25 cellular contexts compared by ENCODE assay signal in the genomic region with DNA sequence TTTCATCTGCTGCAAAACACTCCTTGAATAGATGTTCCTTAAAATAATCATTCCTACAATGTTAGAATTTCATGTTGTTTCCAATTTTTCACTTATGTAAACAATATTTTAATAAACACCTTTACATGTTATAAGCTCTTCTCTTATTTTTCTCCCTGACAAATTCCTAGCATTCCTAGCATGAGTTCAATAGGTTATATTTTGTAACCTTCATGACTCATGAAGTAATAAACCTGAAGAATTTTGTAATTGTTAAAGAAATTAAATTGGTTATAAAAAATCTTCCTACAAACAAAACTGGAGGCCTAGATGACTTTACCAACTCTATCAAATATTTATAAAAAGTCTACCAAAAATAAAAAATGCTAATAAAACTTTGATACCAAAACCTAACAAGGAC.
DNase-seq lines count a peak whose midpoint lies in the region; ATAC-seq, FAIRE-seq and TF ChIP-seq lines count a peak whose summit lies in the region.
"Had no signal": no experiment of that assay in that cellular context is flagged by ENCODE, and none has a peak within 500 bp of the region (broad histone marks: within the 10 kb centered on the region; RNA-seq: fewer than 3 reads in every experiment).

No MANE protein-coding gene starts in this region.

- no peaks in the 10 kb centered on the region for H3K4me1 Mint-ChIP-seq in activated T-cell treated with anti-CD3 and anti-CD28 coated beads, Interleukin-2, amount 50 U/mL, for 4 hours (ENCODE audit: low read depth)
- H3K4me1 Mint-ChIP-seq in activated naive CD4-positive, alpha-beta T cell treated with anti-CD3 and anti-CD28 coated beads, Interleukin-2, amount 10 ng/mL, durations not matched to agents 7 days and 5 days = no peaks in the 10 kb centered on the region
- H3K4me1 Mint-ChIP-seq: natural killer cell; stimulated activated naive B cell treated with anti-CD40 and anti-IgM and Interleukin-4, amounts not matched to agents 10 μg/mL and 1 μg/mL and 100 μg/mL, for 72 hours had no signal

- TF ChIP-seq CTCF in SK-N-SH (IDR thresholded peaks at IDR 0.05) (no peak), Panc1 (IDR thresholded peaks at IDR 0.05) (no peak), epithelial cell of proximal tubule (conservative IDR thresholded peaks at IDR 0.05; ENCODE audit: low read depth, low read length) (no peak), D721Med (IDR thresholded peaks at IDR 0.05; ENCODE audit: insufficient read depth, missing control alignments) (no peak)

- no peak overlapping the region for H3K4me3 Mint-ChIP-seq in activated T-cell treated with anti-CD3 and anti-CD28 coated beads, Interleukin-2, amount 50 U/mL, for 4 hours
- H3K4me3 Mint-ChIP-seq in activated naive CD4-positive, alpha-beta T cell treated with anti-CD3 and anti-CD28 coated beads, Interleukin-2, amount 10 ng/mL, durations not matched to agents 7 days and 5 days = no peak overlapping the region
- H3K4me3 Mint-ChIP-seq: CD4-positive, CD25-positive, alpha-beta regulatory T cell; natural killer cell; stimulated activated naive B cell treated with anti-CD40 and anti-IgM and Interleukin-4, amounts not matched to agents 10 μg/mL and 1 μg/mL and 100 μg/mL, for 72 hours had no signal

- no peaks in the 10 kb centered on the region for H4K20me1 ChIP-seq in SK-N-SH (ENCODE audit: insufficient read depth)

- in situ Hi-C loops in Panc1 (cut with HindIII; ENCODE audit: low pct_unique_long_range_greater_than_20kb, low sequenced_read_pairs) = no loop called here

- H3K27me3 ChIP-seq in SK-N-SH (ENCODE audit: insufficient read depth) (no peaks in the 10 kb centered on the region), Panc1 (ENCODE audit: control insufficient read depth, insufficient read depth, low read length) (no peaks in the 10 kb centered on the region)
- H3K27me3 ChIP-seq: ascending aorta, tibial artery had no signal

- no peak overlapping the region for H3K27ac Mint-ChIP-seq in activated naive CD4-positive, alpha-beta T cell treated with anti-CD3 and anti-CD28 coated beads, Interleukin-2, amount 10 ng/mL, durations not matched to agents 7 days and 5 days
- H3K27ac Mint-ChIP-seq: CD4-positive, CD25-positive, alpha-beta regulatory T cell; natural killer cell; progenitor cell of endocrine pancreas; stimulated activated naive B cell treated with anti-CD40 and anti-IgM and Interleukin-4, amounts not matched to agents 10 μg/mL and 1 μg/mL and 100 μg/mL, for 72 hours had no signal

- H3K9me3 Mint-ChIP-seq in activated T-cell treated with anti-CD3 and anti-CD28 coated beads, Interleukin-2, amount 50 U/mL, for 4 hours = no peaks in the 10 kb centered on the region
- H3K9me3 Mint-ChIP-seq in activated naive CD4-positive, alpha-beta T cell treated with anti-CD3 and anti-CD28 coated beads, Interleukin-2, amount 10 ng/mL, durations not matched to agents 7 days and 5 days = no peaks in the 10 kb centered on the region
- H3K9me3 Mint-ChIP-seq: CD4-positive, CD25-positive, alpha-beta regulatory T cell; natural killer cell; stimulated activated naive B cell treated with anti-CD40 and anti-IgM and Interleukin-4, amounts not matched to agents 10 μg/mL and 1 μg/mL and 100 μg/mL, for 72 hours had no signal

- H3F3A ChIP-seq in SK-N-SH (replicated peaks; ENCODE audit: insufficient read depth) = peaks cover 7% of the 10 kb centered on the region

- H3K27ac ChIP-seq in SK-N-SH (ENCODE audit: low read depth in 2 of 2, low read length in 1 of 2) (no peak overlapping the region), Panc1 (ENCODE audit: low read length) (no peak overlapping the region; the same call in 1 of the 2 replicates)
- H3K27ac ChIP-seq: 22Rv1, ascending aorta, tibial artery had no signal

- no peak overlapping the region for H3K9ac ChIP-seq in SK-N-SH

- no peak overlapping the region for H2AFZ ChIP-seq in SK-N-SH (ENCODE audit: low read depth)

- H3K27me3 Mint-ChIP-seq in activated T-cell treated with anti-CD3 and anti-CD28 coated beads, Interleukin-2, amount 50 U/mL, for 4 hours (ENCODE audit: low read depth) = no peaks in the 10 kb centered on the region
- no peaks in the 10 kb centered on the region for H3K27me3 Mint-ChIP-seq in activated naive CD4-positive, alpha-beta T cell treated with anti-CD3 and anti-CD28 coated beads, Interleukin-2, amount 10 ng/mL, durations not matched to agents 7 days and 5 days
- H3K27me3 Mint-ChIP-seq: CD4-positive, CD25-positive, alpha-beta regulatory T cell; progenitor cell of endocrine pancreas; stimulated activated naive B cell treated with anti-CD40 and anti-IgM and Interleukin-4, amounts not matched to agents 10 μg/mL and 1 μg/mL and 100 μg/mL, for 72 hours had no signal

- DNase-seq in SK-N-SH (no peak), Panc1 (ENCODE audit: low read depth, low spot score) (no peak), epithelial cell of proximal tubule (ENCODE audit: low read depth) (peak; percentile 23), D721Med (ENCODE audit: insufficient read length, low spot score) (no peak)
- no peak for DNase-seq in activated T-cell treated with anti-CD3 and anti-CD28 coated beads, Interleukin-2, amount 50 U/mL, for 4 hours
- DNase-seq in activated naive CD4-positive, alpha-beta T cell treated with anti-CD3 and anti-CD28 coated beads, Interleukin-2, amount 10 ng/mL, durations not matched to agents 7 days and 5 days = no peak
- DNase-seq: activated CD4-positive, alpha-beta T cell treated with anti-CD3 and anti-CD28 coated beads for 4 hours; activated CD8-positive, alpha-beta memory T cell treated with anti-CD3 and anti-CD28 coated beads, Interleukin-2, amount 50 U/mL, for 4 hours; activated gamma-delta T cell; CD4-positive, CD25-positive, alpha-beta regulatory T cell; cortex of kidney; DND-41; KG1; mesenchymal stem cell; natural killer cell; NCI-H2171; NCI-H748 treated with DMSO at 0.1 percent for 48 hours; stimulated activated naive B cell treated with anti-CD40 and anti-IgM and Interleukin-4, amounts not matched to agents 10 μg/mL and 1 μg/mL and 100 μg/mL, for 72 hours; tibial artery had no signal

- H3K36me3 ChIP-seq in SK-N-SH (replicated peaks in 1 of 2; ENCODE audit: control insufficient read depth in 1 of 2, insufficient read depth in 2 of 2, low read length in 1 of 2) (peaks cover 59 to 77% of the 10 kb centered on the region in 2 experiments), Panc1 (ENCODE audit: control insufficient read depth, insufficient read depth, low read length) (peaks cover 34% of the 10 kb centered on the region)

- H3K9me3 ChIP-seq in SK-N-SH (no peaks in the 10 kb centered on the region), Panc1 (ENCODE audit: control insufficient read depth, insufficient read depth, low read depth, low read length) (no peaks in the 10 kb centered on the region)
- H3K9me3 ChIP-seq: ascending aorta, tibial artery had no signal

- ATAC-seq in SK-N-SH treated with all-trans-retinoic acid at 6 μM for 48 hours (no peak), Panc1 (peak; percentile 53; the same call in 1 of the 2 replicates), HG03280 (IDR thresholded peaks at IDR 0.05; ENCODE audit: unreplicated experiment) (no peak)
- ATAC-seq in activated T-cell treated with anti-CD3 and anti-CD28 coated beads, Interleukin-2, amount 50 U/mL, for 4 hours = no peak
- ATAC-seq: natural killer cell; stimulated activated naive B cell treated with anti-CD40 and anti-IgM and Interleukin-4, amounts not matched to agents 10 μg/mL and 1 μg/mL and 100 μg/mL, for 72 hours had no signal

- H3K4me2 ChIP-seq in SK-N-SH = no peak overlapping the region

- FAIRE-seq in D721Med (lab: Jason Lieb, UNC) = no peak
- FAIRE-seq: TTC549 had no signal

- H3K36me3 Mint-ChIP-seq in activated T-cell treated with anti-CD3 and anti-CD28 coated beads, Interleukin-2, amount 50 U/mL, for 4 hours (ENCODE audit: insufficient read depth) = peaks cover 33% of the 10 kb centered on the region
- peaks cover 25% of the 10 kb centered on the region for H3K36me3 Mint-ChIP-seq in activated naive CD4-positive, alpha-beta T cell treated with anti-CD3 and anti-CD28 coated beads, Interleukin-2, amount 10 ng/mL, durations not matched to agents 7 days and 5 days

- no peak for TF ChIP-seq RAD21 in SK-N-SH (IDR thresholded peaks at IDR 0.05; ENCODE audit: low read length)

- no TSS peak for BruUV-seq in Panc1 (replicated peaks; lab: Mats Ljungman, UMichigan)

- H3K79me2 ChIP-seq in SK-N-SH (ENCODE audit: insufficient read depth) = no peaks in the 10 kb centered on the region

- no peaks in the 10 kb centered on the region for H3K9me2 ChIP-seq in SK-N-SH

- CTCF ChIA-PET in SK-N-SH (lab: Yijun Ruan, JAX) = no interaction called here
- CTCF ChIA-PET in Panc1 (lab: Charles Lee) = no interaction called here
- CTCF ChIA-PET in activated naive CD4-positive, alpha-beta T cell treated with anti-CD3 and anti-CD28 coated beads, Interleukin-2, amount 10 ng/mL, durations not matched to agents 7 days and 5 days (lab: Charles Lee) = no interaction called here

- POLR2A ChIA-PET in SK-N-SH (lab: Yijun Ruan, JAX) (interaction anchor here (0.7 kb wide), 1 partner anchor 162 kb away, joined by 5 read pairs; no protein-coding TSS in a partner anchor), Panc1 (lab: Charles Lee) (no interaction called here)

- no peak for TF ChIP-seq EP300 in SK-N-SH (IDR thresholded peaks at IDR 0.05; ENCODE audit: borderline replicate concordance in 1 of 2, low read depth in 1 of 2, low read length in 1 of 2)

- H3K4me1 ChIP-seq in SK-N-SH (ENCODE audit: control insufficient read depth in 1 of 2, insufficient read depth in 2 of 2, low read depth in 1 of 2, low read length in 1 of 2) (no peaks in the 10 kb centered on the region; a peak in 1 of 4 replicates), Panc1 (ENCODE audit: control insufficient read depth, insufficient read depth, low read length) (peaks cover 3% of the 10 kb centered on the region; the same call in 1 of the 2 replicates)
- H3K4me1 ChIP-seq: ascending aorta, tibial artery had no signal

- H3K4me3 ChIP-seq in SK-N-SH (ENCODE audit: low read depth in 2 of 2, low read length in 1 of 2) (no peak overlapping the region), Panc1 (ENCODE audit: low read depth in 2 of 2, low read length in 2 of 2) (no peak overlapping the region), epithelial cell of proximal tubule (ENCODE audit: low read depth, low read length) (no peak overlapping the region)
- H3K4me3 ChIP-seq: ascending aorta, tibial artery had no signal

- intact Hi-C loops in Panc1 (cut with micrococcal nuclease; ENCODE audit: unreplicated experiment) = no loop called here

TF ChIP-seq in SK-N-SH treated with all-trans-retinoic acid at 6 μM for 48 hours, 23 proteins besides CTCF, POLR2A, EP300 and RAD21 (continues in another document):
- no peak for TF ChIP-seq OSR1 (CRISPR knock-in tag; IDR thresholded peaks at IDR 0.05)

TF ChIP-seq in SK-N-SH, 30 proteins besides CTCF, POLR2A, EP300 and RAD21 (continues in another document):
- TF ChIP-seq EZH2phosphoT487 (IDR thresholded peaks at IDR 0.05; ENCODE audit: borderline replicate concordance, low read depth) (no peak), TAF1 (IDR thresholded peaks at IDR 0.05; ENCODE audit: borderline replicate concordance, low read depth, low read length) (no peak)
